ENCODE assay signal across 26 cellular contexts in the genomic region with DNA sequence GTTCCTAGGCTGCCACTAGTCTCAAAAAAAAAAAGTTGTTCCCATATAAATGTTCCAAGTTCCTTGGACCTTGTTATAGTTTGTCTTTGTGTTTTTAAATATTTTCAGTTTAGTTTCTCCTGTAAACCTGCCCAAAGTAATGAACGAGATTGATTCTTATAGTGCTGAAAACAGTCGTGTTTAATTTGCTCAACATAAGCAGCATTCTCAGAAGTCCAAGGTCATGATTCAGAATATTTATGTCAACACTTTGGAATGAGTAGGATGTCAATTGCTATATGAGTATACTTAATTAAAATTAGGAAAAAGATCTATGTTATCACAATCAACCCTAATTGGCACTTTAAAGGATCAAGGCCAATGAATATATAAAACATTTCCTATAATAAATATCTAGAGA.
"Had no signal": no experiment of that assay in that cellular context is flagged by ENCODE, and none has a peak within 500 bp of the region (broad histone marks: within the 10 kb centered on the region; RNA-seq: fewer than 3 reads in every experiment).

No MANE protein-coding gene starts in this region.

- H3K4me3 ChIP-seq: breast epithelium, gastrocnemius medialis, heart left ventricle, left ventricle myocardium inferior, psoas muscle, right lobe of liver, testis, upper lobe of left lung had no signal

- ATAC-seq: activated CD8-positive, alpha-beta T cell treated with anti-CD3 and anti-CD28 coated beads, Interleukin-2, amount 10 ng/mL, durations not matched to agents 7 days and 5 days; activated naive CD8-positive, alpha-beta T cell treated with anti-CD3 and anti-CD28 coated beads, Interleukin-2, amount 50 U/mL, for 24 hours; gastrocnemius medialis; heart left ventricle; naive thymus-derived CD4-positive, alpha-beta T cell; psoas muscle; right lobe of liver; SK-N-SH treated with all-trans-retinoic acid at 6 μM for 48 hours; stimulated activated effector memory CD8-positive, alpha-beta T cell treated with anti-CD3 and anti-CD28 coated beads, Interleukin-12 subunit alpha, Interleukin-12 subunit beta, amount 100 ng/mL, for 72 hours; T-cell had no signal

- DNase-seq: activated CD4-positive, alpha-beta T cell treated with anti-CD3 and anti-CD28 coated beads, Interleukin-2, amount 10 ng/mL, durations not matched to agents 7 days and 5 days; activated CD8-positive, alpha-beta T cell treated with anti-CD3 and anti-CD28 coated beads, Interleukin-2, amount 10 ng/mL, durations not matched to agents 7 days and 5 days; activated effector memory CD4-positive, alpha-beta T cell treated with Interleukin-2 at 50 U/mL for 16 hours; activated naive CD4-positive, alpha-beta T cell treated with anti-CD3 and anti-CD28 coated beads, Interleukin-2, amount 10 ng/mL, durations not matched to agents 7 days and 5 days; activated naive CD8-positive, alpha-beta T cell treated with anti-CD3 and anti-CD28 coated beads, Interleukin-2, amount 50 U/mL, for 24 hours; activated T-cell treated with anti-CD3 and anti-CD28 coated beads, Interleukin-2, amount 50 U/mL, for 24 hours; aorta; cerebellar nuclear complex; effector CD8-positive, alpha-beta T cell; gastrocnemius medialis; heart left ventricle; kidney glomerular epithelial cell; left ventricle myocardium inferior; naive thymus-derived CD4-positive, alpha-beta T cell; psoas muscle; right lobe of liver; small intestine; stimulated activated CD4-positive, alpha-beta T cell treated with anti-CD3 and anti-CD28 coated beads, Interleukin-15, amount 100 ng/mL, for 24 hours; stimulated activated CD4-positive, alpha-beta T cell treated with anti-CD3 and anti-CD28 coated beads, Interleukin-4, amount 100 ng/mL, for 1 hour; T-cell; testis; upper lobe of left lung had no signal

- H3K36me3 ChIP-seq: breast epithelium, gastrocnemius medialis, heart left ventricle, left ventricle myocardium inferior, right lobe of liver, upper lobe of left lung had no signal

- H3K27me3 ChIP-seq: gastrocnemius medialis, heart left ventricle, testis, upper lobe of left lung had no signal

- H3K4me1 ChIP-seq: breast epithelium, gastrocnemius medialis, heart left ventricle, left ventricle myocardium inferior, psoas muscle, right lobe of liver, testis, upper lobe of left lung had no signal

- H3K4me3 Mint-ChIP-seq: activated CD4-positive, alpha-beta T cell treated with anti-CD3 and anti-CD28 coated beads, Interleukin-2, amount 10 ng/mL, durations not matched to agents 7 days and 5 days; activated CD8-positive, alpha-beta T cell treated with anti-CD3 and anti-CD28 coated beads, Interleukin-2, amount 10 ng/mL, durations not matched to agents 7 days and 5 days; activated naive CD4-positive, alpha-beta T cell treated with anti-CD3 and anti-CD28 coated beads, Interleukin-2, amount 10 ng/mL, durations not matched to agents 7 days and 5 days; activated naive CD8-positive, alpha-beta T cell treated with anti-CD3 and anti-CD28 coated beads, Interleukin-2, amount 50 U/mL, for 24 hours; activated T-cell treated with anti-CD3 and anti-CD28 coated beads, Interleukin-2, amount 50 U/mL, for 24 hours; memory B cell; naive thymus-derived CD4-positive, alpha-beta T cell; stimulated activated effector memory CD8-positive, alpha-beta T cell treated with anti-CD3 and anti-CD28 coated beads, Interleukin-12 subunit alpha, Interleukin-12 subunit beta, amount 100 ng/mL, for 72 hours; T-cell had no signal

- H3K27me3 Mint-ChIP-seq: activated CD4-positive, alpha-beta T cell treated with anti-CD3 and anti-CD28 coated beads, Interleukin-2, amount 10 ng/mL, durations not matched to agents 7 days and 5 days; activated naive CD4-positive, alpha-beta T cell treated with anti-CD3 and anti-CD28 coated beads, Interleukin-2, amount 10 ng/mL, durations not matched to agents 7 days and 5 days; activated naive CD8-positive, alpha-beta T cell treated with anti-CD3 and anti-CD28 coated beads, Interleukin-2, amount 50 U/mL, for 24 hours; activated T-cell treated with anti-CD3 and anti-CD28 coated beads, Interleukin-2, amount 50 U/mL, for 24 hours; memory B cell; naive thymus-derived CD4-positive, alpha-beta T cell; T-cell had no signal

- FAIRE-seq: small intestine had no signal

- H3K9me3 Mint-ChIP-seq: activated CD4-positive, alpha-beta T cell treated with anti-CD3 and anti-CD28 coated beads, Interleukin-2, amount 10 ng/mL, durations not matched to agents 7 days and 5 days; activated naive CD8-positive, alpha-beta T cell treated with anti-CD3 and anti-CD28 coated beads, Interleukin-2, amount 50 U/mL, for 24 hours; activated T-cell treated with anti-CD3 and anti-CD28 coated beads, Interleukin-2, amount 50 U/mL, for 24 hours had no signal

- H3K4me1 Mint-ChIP-seq: activated CD4-positive, alpha-beta T cell treated with anti-CD3 and anti-CD28 coated beads, Interleukin-2, amount 10 ng/mL, durations not matched to agents 7 days and 5 days; activated naive CD4-positive, alpha-beta T cell treated with anti-CD3 and anti-CD28 coated beads, Interleukin-2, amount 10 ng/mL, durations not matched to agents 7 days and 5 days; activated naive CD8-positive, alpha-beta T cell treated with anti-CD3 and anti-CD28 coated beads, Interleukin-2, amount 50 U/mL, for 24 hours; memory B cell; naive thymus-derived CD4-positive, alpha-beta T cell; stimulated activated effector memory CD8-positive, alpha-beta T cell treated with anti-CD3 and anti-CD28 coated beads, Interleukin-12 subunit alpha, Interleukin-12 subunit beta, amount 100 ng/mL, for 72 hours; T-cell had no signal

- H3K36me3 Mint-ChIP-seq: activated naive CD4-positive, alpha-beta T cell treated with anti-CD3 and anti-CD28 coated beads, Interleukin-2, amount 10 ng/mL, durations not matched to agents 7 days and 5 days; memory B cell; naive thymus-derived CD4-positive, alpha-beta T cell; stimulated activated effector memory CD8-positive, alpha-beta T cell treated with anti-CD3 and anti-CD28 coated beads, Interleukin-12 subunit alpha, Interleukin-12 subunit beta, amount 100 ng/mL, for 72 hours; T-cell had no signal

- H3K27ac Mint-ChIP-seq: activated CD4-positive, alpha-beta T cell treated with anti-CD3 and anti-CD28 coated beads, Interleukin-2, amount 10 ng/mL, durations not matched to agents 7 days and 5 days; activated CD8-positive, alpha-beta T cell treated with anti-CD3 and anti-CD28 coated beads, Interleukin-2, amount 10 ng/mL, durations not matched to agents 7 days and 5 days; activated naive CD4-positive, alpha-beta T cell treated with anti-CD3 and anti-CD28 coated beads, Interleukin-2, amount 10 ng/mL, durations not matched to agents 7 days and 5 days; activated naive CD8-positive, alpha-beta T cell treated with anti-CD3 and anti-CD28 coated beads, Interleukin-2, amount 50 U/mL, for 24 hours; activated T-cell treated with anti-CD3 and anti-CD28 coated beads, Interleukin-2, amount 50 U/mL, for 24 hours; memory B cell; naive thymus-derived CD4-positive, alpha-beta T cell; stimulated activated effector memory CD8-positive, alpha-beta T cell treated with anti-CD3 and anti-CD28 coated beads, Interleukin-12 subunit alpha, Interleukin-12 subunit beta, amount 100 ng/mL, for 72 hours; T-cell had no signal

- H3K9me3 ChIP-seq: breast epithelium, gastrocnemius medialis, heart left ventricle, left ventricle myocardium inferior, psoas muscle, right lobe of liver, testis, upper lobe of left lung had no signal

- H3K27ac ChIP-seq: breast epithelium, gastrocnemius medialis, heart left ventricle, left ventricle myocardium inferior, psoas muscle, right lobe of liver, testis, upper lobe of left lung had no signal
